Comparison of ENCODE assay signal across 14 cellular contexts in the genomic region with DNA sequence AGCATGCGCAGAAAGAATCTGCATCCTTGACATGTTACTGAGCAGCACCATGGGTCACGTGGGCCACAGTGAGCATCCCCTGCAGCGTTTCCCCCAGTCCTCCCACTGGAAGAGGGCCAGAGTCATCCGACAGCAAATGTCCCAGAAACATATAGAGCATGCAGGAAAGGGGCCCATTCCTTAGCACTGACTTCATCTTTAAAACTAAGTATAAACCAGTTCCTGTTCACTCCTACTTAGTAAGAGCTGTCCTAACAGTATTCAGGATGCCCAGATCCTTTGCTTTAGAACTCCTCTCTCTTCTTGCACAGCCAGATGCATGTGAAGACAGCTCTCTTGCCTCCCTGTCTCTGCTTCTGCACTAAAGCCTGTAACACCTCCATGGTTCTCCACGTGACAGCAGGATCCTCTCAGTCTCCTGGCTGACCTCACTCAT.
DNase-seq lines count a peak whose midpoint lies in the region; ATAC-seq and TF ChIP-seq lines count a peak whose summit lies in the region.
"Had no signal": no experiment of that assay in that cellular context is flagged by ENCODE, and none has a peak within 500 bp of the region (broad histone marks: within the 10 kb centered on the region; RNA-seq: fewer than 3 reads in every experiment).

No MANE protein-coding gene starts in this region.

- H3K27me3 Mint-ChIP-seq in endothelial cell (ENCODE audit: unreplicated experiment) = peaks cover 2% of the 10 kb centered on the region
- H3K27me3 Mint-ChIP-seq: activated naive CD4-positive, alpha-beta T cell treated with anti-CD3 and anti-CD28 coated beads, Interleukin-2, amount 50 U/mL, for 24 hours had no signal

- no peaks in the 10 kb centered on the region for H3K36me3 ChIP-seq in lung (ENCODE audit: control insufficient read depth in 2 of 2, insufficient read depth in 2 of 2, low read length in 2 of 2)
- H3K36me3 ChIP-seq: tibial nerve had no signal

- H3K4me3 Mint-ChIP-seq in endothelial cell (ENCODE audit: unreplicated experiment) = no peak overlapping the region
- H3K4me3 Mint-ChIP-seq: activated naive CD4-positive, alpha-beta T cell treated with anti-CD3 and anti-CD28 coated beads, Interleukin-2, amount 50 U/mL, for 24 hours had no signal

- TF ChIP-seq CTCF in AG10803 (conservative IDR thresholded peaks at IDR 0.05; ENCODE audit: low read length) (no peak), endothelial cell (IDR thresholded peaks at IDR 0.05; ENCODE audit: unreplicated experiment) (no peak), lung (IDR thresholded peaks at IDR 0.05; ENCODE audit: control extremely low read depth, extremely low read depth) (no peak)

- no peak overlapping the region for H3K27ac ChIP-seq in lung (ENCODE audit: low read depth in 1 of 2, low read length in 1 of 2)
- H3K27ac ChIP-seq: tibial nerve had no signal

- 67 to 82% methylated on average over 5 of the region's 5 CpGs for WGBS in lung, 2 donors

- H3K4me1 Mint-ChIP-seq in endothelial cell (ENCODE audit: unreplicated experiment) = peaks cover 8% of the 10 kb centered on the region
- H3K4me1 Mint-ChIP-seq: activated naive CD4-positive, alpha-beta T cell treated with anti-CD3 and anti-CD28 coated beads, Interleukin-2, amount 50 U/mL, for 24 hours had no signal

- no peaks in the 10 kb centered on the region for H3K36me3 Mint-ChIP-seq in endothelial cell (ENCODE audit: low read depth, unreplicated experiment)

- H3K4me3 ChIP-seq in AG10803 (ENCODE audit: low read length) = no peak overlapping the region
- no peak overlapping the region for H3K4me3 ChIP-seq in lung
- H3K4me3 ChIP-seq: tibial nerve had no signal

- peak overlapping the region; percentile 21 for H3K27ac Mint-ChIP-seq in endothelial cell (ENCODE audit: unreplicated experiment)
- H3K27ac Mint-ChIP-seq: activated naive CD4-positive, alpha-beta T cell treated with anti-CD3 and anti-CD28 coated beads, Interleukin-2, amount 50 U/mL, for 24 hours had no signal

- ATAC-seq in lung (ENCODE audit: insufficient read depth, low FRiP score) = peak; percentile 27
- ATAC-seq in GM19452 (IDR thresholded peaks at IDR 0.05; ENCODE audit: unreplicated experiment) = no peak
- no peak for ATAC-seq in GM19463 (IDR thresholded peaks at IDR 0.05; ENCODE audit: unreplicated experiment)

- peak; percentile 68 for DNase-seq in AG10803 (ENCODE audit: low read depth)
- peak; percentile 81 for DNase-seq in RPMI7951 (ENCODE audit: low read depth)
- no peak for DNase-seq in endothelial cell (ENCODE audit: low spot score)
- no peak for DNase-seq in lung (ENCODE audit: low spot score)
- DNase-seq in NK-92 (lab: John Stamatoyannopoulos, UW; ENCODE audit: unreplicated experiment) = no peak
- no peak for DNase-seq in LoVo (ENCODE audit: low spot score)
- DNase-seq: activated CD4-positive, alpha-beta T cell treated with anti-CD3 and anti-CD28 coated beads for 1 hour; DMS153; NCI-H1048; NCI-H510A had no signal

- H3K9me3 Mint-ChIP-seq in endothelial cell (ENCODE audit: unreplicated experiment) = no peaks in the 10 kb centered on the region
- H3K9me3 Mint-ChIP-seq: activated naive CD4-positive, alpha-beta T cell treated with anti-CD3 and anti-CD28 coated beads, Interleukin-2, amount 50 U/mL, for 24 hours had no signal

- H3K27me3 ChIP-seq in lung (ENCODE audit: control insufficient read depth, insufficient read depth) = no peaks in the 10 kb centered on the region
- H3K27me3 ChIP-seq: tibial nerve had no signal

- H3K4me1 ChIP-seq in lung (ENCODE audit: control insufficient read depth in 2 of 2, insufficient read depth in 2 of 2, low read length in 2 of 2) = no peaks in the 10 kb centered on the region
- H3K4me1 ChIP-seq: tibial nerve had no signal

- H3K9me3 ChIP-seq in lung (ENCODE audit: control insufficient read depth in 2 of 2, insufficient read depth in 1 of 2, low read length in 1 of 2) = peaks cover 0 to 2% of the 10 kb centered on the region in 2 donors
- H3K9me3 ChIP-seq: tibial nerve had no signal

Comparison
In these comparisons a context has a peak if more than half of its experiments do, and no peak if none do; other contexts are left out.
1. DNase-seq: peak in AG10803 (single experiment) and RPMI7951 (single experiment); none in endothelial cell (single experiment), lung (single experiment), NK-92 (single experiment) and LoVo (single experiment).